Comparison of ENCODE assay signal across 1 cellular context in genomic region chr19:4124638-4125037, GRCh38.
TF ChIP-seq lines count a peak whose summit lies in the region.

No MANE protein-coding gene starts in this region.

TF ChIP-seq in WTC11, 78 proteins besides CTCF, POLR2A, EP300 and RAD21 (continued from another document):
- TF ChIP-seq ZNF281 (CRISPR knock-in tag; IDR thresholded peaks at IDR 0.05) (no peak), NFYB (CRISPR knock-in tag; conservative IDR thresholded peaks at IDR 0.05; ENCODE audit: low read depth) (no peak), SOX15 (CRISPR knock-in tag; IDR thresholded peaks at IDR 0.05) (no peak), ZNF671 (CRISPR knock-in tag; IDR thresholded peaks at IDR 0.05) (no peak), PRRX2 (CRISPR knock-in tag; IDR thresholded peaks at IDR 0.05) (no peak)
- TF ChIP-seq, protein P1, sequence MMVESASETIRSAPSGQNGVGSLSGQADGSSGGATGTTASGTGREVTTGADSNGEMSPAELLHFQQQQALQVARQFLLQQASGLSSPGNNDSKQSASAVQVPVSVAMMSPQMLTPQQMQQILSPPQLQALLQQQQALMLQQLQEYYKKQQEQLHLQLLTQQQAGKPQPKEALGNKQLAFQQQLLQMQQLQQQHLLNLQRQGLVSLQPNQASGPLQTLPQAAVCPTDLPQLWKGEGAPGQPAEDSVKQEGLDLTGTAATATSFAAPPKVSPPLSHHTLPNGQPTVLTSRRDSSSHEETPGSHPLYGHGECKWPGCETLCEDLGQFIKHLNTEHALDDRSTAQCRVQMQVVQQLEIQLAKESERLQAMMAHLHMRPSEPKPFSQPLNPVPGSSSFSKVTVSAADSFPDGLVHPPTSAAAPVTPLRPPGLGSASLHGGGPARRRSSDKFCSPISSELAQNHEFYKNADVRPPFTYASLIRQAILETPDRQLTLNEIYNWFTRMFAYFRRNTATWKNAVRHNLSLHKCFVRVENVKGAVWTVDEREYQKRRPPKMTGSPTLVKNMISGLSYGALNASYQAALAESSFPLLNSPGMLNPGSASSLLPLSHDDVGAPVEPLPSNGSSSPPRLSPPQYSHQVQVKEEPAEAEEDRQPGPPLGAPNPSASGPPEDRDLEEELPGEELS (CRISPR knock-in tag; IDR thresholded peaks at IDR 0.05) = no peak
